In the genomic region with DNA sequence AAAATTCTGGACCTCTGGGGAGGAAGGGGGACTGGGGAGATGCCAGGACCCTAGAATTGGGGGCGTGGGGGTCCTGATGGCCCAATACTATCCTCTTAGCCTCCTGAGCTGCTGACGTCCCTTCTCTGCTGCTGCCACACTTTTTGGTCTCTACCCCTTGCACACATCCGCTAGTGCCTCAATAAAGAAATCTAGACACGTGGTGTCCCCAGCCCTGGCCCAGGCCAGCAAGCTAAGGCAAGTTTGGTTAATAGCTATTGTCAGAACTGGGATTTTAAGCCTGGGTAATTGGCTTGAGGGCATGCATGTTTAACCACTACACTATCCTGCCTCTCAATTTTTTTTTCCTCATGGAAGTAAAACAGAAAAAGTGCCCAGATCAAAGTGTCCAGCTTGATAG, we compare ENCODE assay signal across 8 cellular contexts. TPM values are rescaled to one million over a fixed set of nuclear protein-coding genes. Genes with fewer than 3 reads are reported as not detected.
DNase-seq lines count a peak whose midpoint lies in the region; ATAC-seq and TF ChIP-seq lines count a peak whose summit lies in the region.

No MANE protein-coding gene starts in this region.

- H3K4me2 ChIP-seq in BLaER1 treated with 17β-estradiol and CSF1 and Interleukin-3, amounts not matched to agents 10 nM and 100 nM: peak overlapping the region; percentile 70 to 94 (median 86)

- peak overlapping the region; percentile 55 to 92 (median 82); a peak in 19 of 22 replicates for H3K27ac ChIP-seq in BLaER1 treated with 17β-estradiol and CSF1 and Interleukin-3, amounts not matched to agents 10 nM and 100 nM
- H3K27ac ChIP-seq in tibial artery: peak overlapping the region; percentile 29 to 66

- H3K9me3 Mint-ChIP-seq in activated T-cell treated with anti-CD3 and anti-CD28 coated beads, Interleukin-2, amount 50 U/mL, for 24 hours: peaks cover 25% of the 10 kb centered on the region

- peaks cover 58% of the 10 kb centered on the region for H3K4me1 Mint-ChIP-seq in activated T-cell treated with anti-CD3 and anti-CD28 coated beads, Interleukin-2, amount 50 U/mL, for 24 hours (ENCODE audit: low read depth)

- ATAC-seq in HG02642 (IDR thresholded peaks at IDR 0.05; ENCODE audit: poor library complexity, unreplicated experiment) (peak; percentile 39), left lobe of liver (peak; percentile 47), GM19023 (IDR thresholded peaks at IDR 0.05; ENCODE audit: unreplicated experiment) (no peak), GM21528 (IDR thresholded peaks at IDR 0.05; ENCODE audit: low FRiP score, unreplicated experiment) (no peak)

- intact Hi-C loops in tibial artery (cut with DNase I; ENCODE audit: low total_unique reads): no loop called here

- peak overlapping the region; percentile 99 for H3K27ac Mint-ChIP-seq in activated T-cell treated with anti-CD3 and anti-CD28 coated beads, Interleukin-2, amount 50 U/mL, for 24 hours

- H3K36me3 Mint-ChIP-seq in activated T-cell treated with anti-CD3 and anti-CD28 coated beads, Interleukin-2, amount 50 U/mL, for 24 hours (ENCODE audit: low read depth): peaks cover 47% of the 10 kb centered on the region

- H3K4me3 ChIP-seq in BLaER1 treated with 17β-estradiol and CSF1 and Interleukin-3, amounts not matched to agents 10 nM and 100 nM: peak overlapping the region; percentile 51 to 71 (median 62); a peak in 18 of 20 replicates
- H3K4me3 ChIP-seq in tibial artery: peak overlapping the region; percentile 44 to 45

- H4K20me1 ChIP-seq in BLaER1 treated with 17β-estradiol and CSF1 and Interleukin-3, amounts not matched to agents 10 nM and 100 nM: no peaks in the 10 kb centered on the region

- peak overlapping the region; percentile 70 to 85 (median 78); a peak in 21 of 22 replicates for H3K9ac ChIP-seq in BLaER1 treated with 17β-estradiol and CSF1 and Interleukin-3, amounts not matched to agents 10 nM and 100 nM

- peaks cover 28 to 46% (median 37%) of the 10 kb centered on the region in 10 experiments for H3K4me1 ChIP-seq in BLaER1 treated with 17β-estradiol and CSF1 and Interleukin-3, amounts not matched to agents 10 nM and 100 nM
- H3K4me1 ChIP-seq in tibial artery: peaks cover 0 to 13% (median 5%) of the 10 kb centered on the region in 4 donors

- peak; percentile 68 for DNase-seq in activated T-cell treated with anti-CD3 and anti-CD28 coated beads, Interleukin-2, amount 50 U/mL, for 24 hours
- no peak for DNase-seq in left lobe of liver (ENCODE audit: low spot score)
- peak in 1 of 2 donors; percentile 35 for DNase-seq in tibial artery
- no peak for DNase-seq in NCI-H748 treated with DMSO at 0.1 percent for 48 hours (lab: John Stamatoyannopoulos, UW)

- peaks cover 10 to 30% (median 22%) of the 10 kb centered on the region in 11 experiments; a peak in 21 of 22 replicates for H3K9me3 ChIP-seq in BLaER1 treated with 17β-estradiol and CSF1 and Interleukin-3, amounts not matched to agents 10 nM and 100 nM (replicated peaks in 1 of 11)
- peaks cover 0 to 7% (median 0%) of the 10 kb centered on the region in 3 donors for H3K9me3 ChIP-seq in tibial artery

- no peaks in the 10 kb centered on the region for H3K27me3 ChIP-seq in BLaER1 treated with 17β-estradiol and CSF1 and Interleukin-3, amounts not matched to agents 10 nM and 100 nM
- no peaks in the 10 kb centered on the region for H3K27me3 ChIP-seq in tibial artery

- H3K27me3 Mint-ChIP-seq in activated T-cell treated with anti-CD3 and anti-CD28 coated beads, Interleukin-2, amount 50 U/mL, for 24 hours: no peaks in the 10 kb centered on the region

- no peak for TF ChIP-seq CTCF in tibial artery (IDR thresholded peaks at IDR 0.05)

- H3K36me3 ChIP-seq in BLaER1 treated with 17β-estradiol and CSF1 and Interleukin-3, amounts not matched to agents 10 nM and 100 nM: peaks cover 0 to 6% (median 0%) of the 10 kb centered on the region in 11 experiments; a peak in 2 of 22 replicates
- H3K36me3 ChIP-seq in tibial artery: no peaks in the 10 kb centered on the region

- peak overlapping the region; percentile 98 for H3K4me3 Mint-ChIP-seq in activated T-cell treated with anti-CD3 and anti-CD28 coated beads, Interleukin-2, amount 50 U/mL, for 24 hours

RNA-seq across cellular contexts. Expression of a gene that starts 1.0 kb away (rescaled TPM):
- 6.4 TPM for total RNA-seq in left lobe of liver

RNA-seq across cellular contexts. Expression of a gene that starts 41.0 kb away (rescaled TPM):
- 4.1 TPM for total RNA-seq in left lobe of liver

Comparison
In these comparisons a context has a peak if more than half of its experiments do, and no peak if none do; other contexts are left out.
1. ATAC-seq: peak in HG02642 (single experiment) and left lobe of liver (single experiment); none in GM19023 (single experiment) and GM21528 (single experiment).